In the genomic region with DNA sequence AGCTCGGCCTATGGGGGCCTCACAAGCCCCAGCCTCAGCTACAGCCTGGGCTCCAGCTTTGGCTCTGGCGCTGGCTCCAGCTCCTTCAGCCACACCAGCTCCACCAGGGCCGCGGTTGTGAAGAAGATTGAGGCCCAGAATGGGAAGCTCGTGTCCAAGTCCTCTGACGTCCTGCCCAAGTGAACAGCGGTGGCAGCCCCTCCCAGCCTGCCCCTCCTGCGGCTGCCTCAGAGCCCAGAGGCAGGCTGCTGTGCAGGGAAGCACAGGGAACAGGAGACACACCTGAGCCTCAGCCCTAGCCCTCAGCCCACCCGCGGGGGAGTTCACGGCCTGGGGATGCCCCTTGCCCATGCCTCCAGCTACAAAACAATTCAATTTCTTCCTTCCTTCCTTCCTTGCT, we compare ENCODE assay signal across 7 cellular contexts.
"Had no signal": no experiment of that assay in that cellular context is flagged by ENCODE, and none has a peak within 500 bp of the region (broad histone marks: within the 10 kb centered on the region; RNA-seq: fewer than 3 reads in every experiment).

No MANE protein-coding gene starts in this region.

- DNase-seq: IMR-90, KBM-7, KG1 had no signal

- H3K4me3 Mint-ChIP-seq: IgD-negative memory B cell had no signal

- H3K4me1 Mint-ChIP-seq: IgD-negative memory B cell had no signal

- H3K27ac ChIP-seq: HL-60 had no signal

- ATAC-seq: HepG2, K562 had no signal

- H3K4me3 ChIP-seq: K562 had no signal

- H3K27me3 Mint-ChIP-seq: IgD-negative memory B cell had no signal

- H3K27ac Mint-ChIP-seq: IgD-negative memory B cell had no signal
